Comparison of ENCODE assay signal across 8 cellular contexts in the genomic region with DNA sequence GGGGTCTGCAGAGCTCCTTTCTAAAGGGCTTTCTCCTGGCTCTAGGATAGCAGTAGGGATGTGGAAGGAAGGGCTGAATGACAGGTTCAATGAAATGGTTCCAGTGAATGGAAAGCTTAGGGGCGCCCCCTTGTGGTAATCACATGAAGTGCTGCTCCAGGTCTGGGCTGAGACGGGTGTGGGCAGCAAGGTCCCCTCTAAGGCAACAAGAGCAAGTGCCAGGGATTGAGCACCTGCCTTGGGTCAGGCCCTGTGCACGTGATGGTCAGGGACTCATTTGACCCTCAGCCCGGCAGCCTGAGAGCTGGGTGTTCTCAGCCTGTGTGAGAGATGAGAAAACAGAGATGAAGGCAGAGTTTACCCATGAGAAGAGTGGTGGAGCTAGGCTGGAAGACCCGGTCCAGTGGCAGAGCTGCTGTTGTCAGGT. TPM values are rescaled to one million over a fixed set of nuclear protein-coding genes. Genes with fewer than 3 reads are reported as not detected.
DNase-seq lines count a peak whose midpoint lies in the region; ATAC-seq lines count a peak whose summit lies in the region.

No MANE protein-coding gene starts in this region.

- POLR2A ChIA-PET in activated CD4-positive, alpha-beta memory T cell treated with anti-CD3 and anti-CD28 coated beads, Interleukin-2, amount 10 ng/mL, durations not matched to agents 7 days and 5 days (lab: Charles Lee): interaction anchor here (1.0 to 2.0 kb wide), 8 partner anchors 38 to 116 kb away, joined by 3 to 8 read pairs (median 6); a partner anchor contains a TSS

- no peaks in the 10 kb centered on the region for H3K9me3 Mint-ChIP-seq in activated CD4-positive, alpha-beta memory T cell treated with anti-CD3 and anti-CD28 coated beads, Interleukin-2, amount 10 ng/mL, durations not matched to agents 7 days and 5 days

- H3K27ac Mint-ChIP-seq in activated CD4-positive, alpha-beta memory T cell treated with anti-CD3 and anti-CD28 coated beads, Interleukin-2, amount 10 ng/mL, durations not matched to agents 7 days and 5 days: peak overlapping the region; percentile 37

- no peak for ATAC-seq in HG03139 (IDR thresholded peaks at IDR 0.05; ENCODE audit: unreplicated experiment)

- H3K36me3 Mint-ChIP-seq in activated CD4-positive, alpha-beta memory T cell treated with anti-CD3 and anti-CD28 coated beads, Interleukin-2, amount 10 ng/mL, durations not matched to agents 7 days and 5 days (ENCODE audit: low read depth): peaks cover 3% of the 10 kb centered on the region

- H3K4me3 Mint-ChIP-seq in activated CD4-positive, alpha-beta memory T cell treated with anti-CD3 and anti-CD28 coated beads, Interleukin-2, amount 10 ng/mL, durations not matched to agents 7 days and 5 days: no peak overlapping the region

- peaks cover 71% of the 10 kb centered on the region for H3K4me1 Mint-ChIP-seq in activated CD4-positive, alpha-beta memory T cell treated with anti-CD3 and anti-CD28 coated beads, Interleukin-2, amount 10 ng/mL, durations not matched to agents 7 days and 5 days

- peak; percentile 67 for DNase-seq in SIG-M5 treated with dmso at 0.1 percent for 504 hours (lab: John Stamatoyannopoulos, UW; ENCODE audit: unreplicated experiment)
- no peak for DNase-seq in SIG-M5 (lab: John Stamatoyannopoulos, UW)
- peak; percentile 21 for DNase-seq in NCI-H748 treated with DMSO at 0.1 percent for 48 hours (lab: John Stamatoyannopoulos, UW)
- DNase-seq in activated CD4-positive, alpha-beta memory T cell treated with anti-CD3 and anti-CD28 coated beads, Interleukin-2, amount 10 ng/mL, durations not matched to agents 7 days and 5 days: peak; percentile 81
- peak; percentile 84 for DNase-seq in ecto neural progenitor cell (ENCODE audit: low spot score)
- DNase-seq in lung microvascular endothelial cell (ENCODE audit: low read depth in 2 of 2): peak; percentile 55 to 70
- DNase-seq in stimulated activated CD8-positive, alpha-beta memory T cell treated with anti-CD3 and anti-CD28 coated beads, Interleukin-2, amount 100 ng/mL, for 1 hour (ENCODE audit: low read depth in 2 of 2): peak; percentile 56 to 70

- no peaks in the 10 kb centered on the region for H3K27me3 Mint-ChIP-seq in activated CD4-positive, alpha-beta memory T cell treated with anti-CD3 and anti-CD28 coated beads, Interleukin-2, amount 10 ng/mL, durations not matched to agents 7 days and 5 days

- CTCF ChIA-PET in activated CD4-positive, alpha-beta memory T cell treated with anti-CD3 and anti-CD28 coated beads, Interleukin-2, amount 10 ng/mL, durations not matched to agents 7 days and 5 days (lab: Charles Lee): interaction anchor here (0.6 to 14.7 kb wide), 68 partner anchors 8 to 1553 kb away, joined by 3 to 633 read pairs (median 4); a partner anchor contains a TSS

RNA-seq across cellular contexts. Expression of a gene that starts 12.1 kb away (rescaled TPM):
- total RNA-seq in activated CD4-positive, alpha-beta memory T cell treated with anti-CD3 and anti-CD28 coated beads, Interleukin-2, amount 10 ng/mL, durations not matched to agents 7 days and 5 days: 1 to 10 TPM; 5.5 to 6.2 TPM
- total RNA-seq in lung microvascular endothelial cell: not detected in 2 replicates

RNA-seq across cellular contexts. Expression of a gene that starts 37.6 kb away (rescaled TPM):
- total RNA-seq in activated CD4-positive, alpha-beta memory T cell treated with anti-CD3 and anti-CD28 coated beads, Interleukin-2, amount 10 ng/mL, durations not matched to agents 7 days and 5 days: 1 to 10 TPM; 7.6 to 7.9 TPM
- not detected in 2 replicates for total RNA-seq in lung microvascular endothelial cell
